9 cellular contexts compared by ENCODE assay signal in the genomic region with DNA sequence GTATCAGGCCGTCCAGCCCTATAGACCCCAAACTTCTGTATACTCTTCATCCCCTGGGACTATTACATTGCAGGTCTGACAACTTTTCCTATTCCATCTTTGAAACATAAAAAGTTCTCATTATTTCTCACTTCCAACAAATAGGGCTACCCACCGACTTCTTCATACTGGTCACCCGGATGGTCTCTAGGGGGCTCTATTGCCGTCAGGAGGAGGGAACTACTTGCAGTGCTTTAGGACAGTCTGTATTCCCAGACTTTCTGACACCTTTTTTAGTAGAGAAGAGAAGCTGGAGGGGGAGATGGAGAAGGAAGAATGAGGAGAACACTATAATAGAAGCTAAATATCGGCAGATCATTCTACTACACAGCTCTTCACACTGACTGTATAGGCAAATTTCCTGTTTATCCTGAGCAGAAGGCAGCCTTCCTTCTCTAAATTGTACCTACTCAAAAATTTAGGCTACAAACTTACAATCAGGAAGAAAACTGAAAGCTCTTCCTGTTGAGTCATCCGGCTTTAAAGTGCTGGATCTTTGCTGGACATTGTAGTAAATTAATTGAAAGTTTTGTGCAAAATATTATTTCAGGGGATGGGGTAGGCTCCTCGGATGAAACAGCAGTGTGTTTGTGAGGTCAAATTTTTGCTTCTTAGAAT. TPM values are rescaled to one million over a fixed set of nuclear protein-coding genes. Genes with fewer than 3 reads are reported as not detected.
DNase-seq lines count a peak whose midpoint lies in the region; ATAC-seq, FAIRE-seq and TF ChIP-seq lines count a peak whose summit lies in the region.
"Had no signal": no experiment of that assay in that cellular context is flagged by ENCODE, and none has a peak within 500 bp of the region (broad histone marks: within the 10 kb centered on the region; RNA-seq: fewer than 3 reads in every experiment).

No MANE protein-coding gene starts in this region.

- H2AFZ ChIP-seq in mesenchymal stem cell (ENCODE audit: low read depth, low read length) = no peak overlapping the region

- no peak overlapping the region for H3K14ac ChIP-seq in mesenchymal stem cell (ENCODE audit: low read length in 2 of 2)

- H3K27me3 Mint-ChIP-seq in CD8-positive, alpha-beta T cell (ENCODE audit: low read depth) = no peaks in the 10 kb centered on the region

- H3K4me1 Mint-ChIP-seq in CD8-positive, alpha-beta T cell (ENCODE audit: low read depth) = peaks cover 82% of the 10 kb centered on the region

- peaks cover 49% of the 10 kb centered on the region for H3K4me1 ChIP-seq in CD8-positive, alpha-beta T cell (ENCODE audit: insufficient read depth, low read length)
- peaks cover 10% of the 10 kb centered on the region for H3K4me1 ChIP-seq in mesenchymal stem cell (ENCODE audit: control insufficient read depth, insufficient read depth, low read depth, low read length)

- H4K91ac ChIP-seq in mesenchymal stem cell (ENCODE audit: low read length) = no peak overlapping the region

- ATAC-seq in CD8-positive, alpha-beta T cell = no peak
- ATAC-seq in left lobe of liver = no peak
- ATAC-seq in HG03378 (IDR thresholded peaks at IDR 0.05; ENCODE audit: unreplicated experiment) = no peak

- no peak overlapping the region for H3K4me3 ChIP-seq in CD8-positive, alpha-beta T cell (ENCODE audit: low read depth, low read length)
- H3K4me3 ChIP-seq in bronchial epithelial cell (ENCODE audit: low read depth, low read length) (no peak overlapping the region), mesenchymal stem cell (ENCODE audit: insufficient read depth in 1 of 2, low read depth in 1 of 2, low read length in 2 of 2) (no peak overlapping the region)

- intact Hi-C loops in CD8-positive, alpha-beta T cell (cut with DNase I, micrococcal nuclease) = loop anchor here in 1 of 2 experiments (5.0 kb wide), 1 partner anchor 33 kb away; no protein-coding TSS in a partner anchor

- no peak for DNase-seq in CD8-positive, alpha-beta T cell
- DNase-seq in LHCN-M2 (ENCODE audit: low read depth) (peak; percentile 42), bronchial epithelial cell (ENCODE audit: low read depth) (peak; percentile 37), mesenchymal stem cell (peak; percentile 47), germinal center (ENCODE audit: low spot score) (no peak), SHP77 treated with DMSO at 0.1 percent for 48 hours (lab: John Stamatoyannopoulos, UW) (no peak), left lobe of liver (ENCODE audit: low spot score) (no peak)
- DNase-seq: NCI-H774 had no signal

- H3K18ac ChIP-seq in mesenchymal stem cell (ENCODE audit: low read depth in 1 of 2, low read length in 2 of 2) = peak overlapping the region; percentile 80 to 97

- no peak for TF ChIP-seq CTCF in CD8-positive, alpha-beta T cell (IDR thresholded peaks at IDR 0.05)
- no peak for TF ChIP-seq CTCF in bronchial epithelial cell (IDR thresholded peaks at IDR 0.05; ENCODE audit: insufficient read depth, low read length, severe bottlenecking)

- no peaks in the 10 kb centered on the region for H3K9me3 Mint-ChIP-seq in CD8-positive, alpha-beta T cell

- no peaks in the 10 kb centered on the region for H3K79me1 ChIP-seq in mesenchymal stem cell (replicated peaks; ENCODE audit: low read length, poor library complexity, severe bottlenecking)

- H2BK12ac ChIP-seq in mesenchymal stem cell (ENCODE audit: low read length in 2 of 2) = peak overlapping the region; percentile 13 to 35

- peak overlapping the region; percentile 92 for H3K27ac Mint-ChIP-seq in CD8-positive, alpha-beta T cell

- no peaks in the 10 kb centered on the region for H3K36me3 ChIP-seq in CD8-positive, alpha-beta T cell (ENCODE audit: insufficient read depth, low read length)
- H3K36me3 ChIP-seq in bronchial epithelial cell (ENCODE audit: control insufficient read depth, insufficient read depth, low read length) (no peaks in the 10 kb centered on the region), mesenchymal stem cell (ENCODE audit: control insufficient read depth in 1 of 2, insufficient read depth in 2 of 2, low read depth in 1 of 2, low read length in 2 of 2) (peaks cover 0 to 41% of the 10 kb centered on the region in 2 experiments)

- peak overlapping the region; percentile 33 for H4K8ac ChIP-seq in mesenchymal stem cell (ENCODE audit: low read length)

- H2AK5ac ChIP-seq in mesenchymal stem cell (ENCODE audit: low read length, severe bottlenecking) = no peak overlapping the region

- no peak overlapping the region for H3K4me3 Mint-ChIP-seq in CD8-positive, alpha-beta T cell

- no peak overlapping the region for H3K4me2 ChIP-seq in mesenchymal stem cell (ENCODE audit: low read length, poor library complexity, severe bottlenecking)

- H2BK120ac ChIP-seq in mesenchymal stem cell (ENCODE audit: low read depth, low read length) = peak overlapping the region; percentile 62

- no peaks in the 10 kb centered on the region for H3K9me3 ChIP-seq in CD8-positive, alpha-beta T cell (ENCODE audit: low read length)
- no peaks in the 10 kb centered on the region for H3K9me3 ChIP-seq in mesenchymal stem cell (ENCODE audit: control insufficient read depth, low read length)

- POLR2A ChIA-PET in CD8-positive, alpha-beta T cell (lab: Charles Lee) = interaction anchor here (1.2 kb wide), 1 partner anchor 21 kb away, joined by 3 read pairs; no protein-coding TSS in a partner anchor

- no peak overlapping the region for H2BK15ac ChIP-seq in mesenchymal stem cell (ENCODE audit: low read depth, poor library complexity, severe bottlenecking)

- H3K4ac ChIP-seq in mesenchymal stem cell (ENCODE audit: low read depth in 1 of 2, low read length in 2 of 2) = peak overlapping the region; percentile 19 to 47

- H3K9ac ChIP-seq in mesenchymal stem cell (ENCODE audit: low read length) = peak overlapping the region; percentile 59

- no peak for FAIRE-seq in bronchial epithelial cell (lab: Jason Lieb, UNC)

- H3K27ac ChIP-seq in CD8-positive, alpha-beta T cell (ENCODE audit: low read depth, low read length) = peak overlapping the region; percentile 49
- no peak overlapping the region for H3K27ac ChIP-seq in mesenchymal stem cell (ENCODE audit: low read length, poor library complexity, severe bottlenecking)

- WGBS in mesenchymal stem cell = 60% methylated on average over 7 of the region's 7 CpGs

- H3K23ac ChIP-seq in mesenchymal stem cell (ENCODE audit: low read length in 2 of 2) = no peak overlapping the region

- no peaks in the 10 kb centered on the region for H3K27me3 ChIP-seq in CD8-positive, alpha-beta T cell (ENCODE audit: insufficient read depth, low read length)
- no peaks in the 10 kb centered on the region for H3K27me3 ChIP-seq in bronchial epithelial cell (ENCODE audit: control insufficient read depth, insufficient read depth, low read length)
- H3K27me3 ChIP-seq in mesenchymal stem cell (ENCODE audit: control insufficient read depth in 1 of 2, insufficient read depth in 1 of 2, low read length in 2 of 2) = no peaks in the 10 kb centered on the region

- H3K36me3 Mint-ChIP-seq in CD8-positive, alpha-beta T cell = no peaks in the 10 kb centered on the region

- no peak overlapping the region for H2BK5ac ChIP-seq in mesenchymal stem cell (ENCODE audit: low read depth, low read length, poor library complexity, severe bottlenecking)

- CTCF ChIA-PET in CD8-positive, alpha-beta T cell (lab: Charles Lee) = no interaction called here

RNA-seq across cellular contexts. Expression of a gene that starts 54.6 kb away (rescaled TPM):
- 1 to 10 TPM; 2.2 to 2.7 TPM for total RNA-seq in CD8-positive, alpha-beta T cell
- total RNA-seq in LHCN-M2 (2014; rRNA removed) (13.0 and 14.5 TPM in 2 replicates), bronchial epithelial cell (0.64 and 2.1 TPM in 2 replicates), left lobe of liver (0.45 TPM)
- polyA plus RNA-seq in LHCN-M2 (2012) = 2.0 TPM
- polyA plus RNA-seq in mesenchymal stem cell (2013, experiment 1 of 2) = 2.1 TPM
- 1.9 TPM for polyA plus RNA-seq in mesenchymal stem cell (2013, experiment 2 of 2)

Comparison
In these comparisons a context has a peak if more than half of its experiments do, and no peak if none do; other contexts are left out.
1. DNase-seq: peak in LHCN-M2 (single experiment), bronchial epithelial cell (single experiment) and mesenchymal stem cell (single experiment); none in CD8-positive, alpha-beta T cell (0 of 7), germinal center (single experiment), SHP77 treated with DMSO at 0.1 percent for 48 hours (single experiment) and left lobe of liver (single experiment).